ENCODE assay signal across 33 cellular contexts in genomic region chr5:104273725-104274124, GRCh38.
"Had no signal": no experiment of that assay in that cellular context is flagged by ENCODE, and none has a peak within 500 bp of the region (broad histone marks: within the 10 kb centered on the region; RNA-seq: fewer than 3 reads in every experiment).

No MANE protein-coding gene starts in this region.

- H3K27me3 ChIP-seq: adrenal gland, body of pancreas, esophagus squamous epithelium, gastrocnemius medialis, heart left ventricle had no signal

- DNase-seq: activated CD4-positive, alpha-beta memory T cell treated with anti-CD3 and anti-CD28 coated beads for 36 hours; activated CD4-positive, alpha-beta T cell treated with anti-CD3 and anti-CD28 coated beads for 36 hours; activated CD4-positive, alpha-beta T cell treated with anti-CD3 and anti-CD28 coated beads, Interleukin-2, amount 10 ng/mL, durations not matched to agents 24 days and 14 days; activated CD4-positive, CD25-positive, alpha-beta regulatory T cell; activated CD4-positive, CD25-positive, alpha-beta regulatory T cell treated with anti-CD3 and anti-CD28 coated beads, Interleukin-2, amount 50 U/mL, for 72 hours; activated CD8-positive, alpha-beta memory T cell treated with anti-CD3 and anti-CD28 coated beads, Interleukin-2, amount 10 ng/mL, durations not matched to agents 7 days and 5 days; activated CD8-positive, alpha-beta memory T cell treated with anti-CD3 and anti-CD28 coated beads, Interleukin-2, amount 50 U/mL, for 4 hours; activated CD8-positive, alpha-beta T cell treated with anti-CD3 and anti-CD28 coated beads, Interleukin-2, amount 10 ng/mL, durations not matched to agents 7 days and 5 days; activated effector memory CD4-positive, alpha-beta T cell treated with anti-CD3 and anti-CD28 coated beads, Interleukin-2, amount 50 U/mL, for 16 hours; activated naive CD4-positive, alpha-beta T cell treated with anti-CD3 and anti-CD28 coated beads for 36 hours; activated naive CD8-positive, alpha-beta T cell treated with anti-CD3 and anti-CD28 coated beads for 36 hours; activated naive CD8-positive, alpha-beta T cell treated with anti-CD3 and anti-CD28 coated beads, Interleukin-2, amount 50 U/mL, for 24 hours; activated T-cell treated with anti-CD3 and anti-CD28 coated beads, Interleukin-2, amount 50 U/mL, for 1 hour; activated T-cell treated with anti-CD3 and anti-CD28 coated beads, Interleukin-2, amount 50 U/mL, for 48 hours; adrenal gland; amygdala; aorta; body of pancreas; caudate nucleus; cortex of kidney; dermis blood vessel endothelial cell; effector CD4-positive, alpha-beta T cell; effector memory CD8-positive, alpha-beta T cell; esophagus squamous epithelium; gastrocnemius medialis; glutamatergic neuron; heart left ventricle; T-helper 2 cell had no signal

- ATAC-seq: activated CD4-positive, alpha-beta T cell treated with anti-CD3 and anti-CD28 coated beads for 36 hours; activated CD8-positive, alpha-beta memory T cell treated with anti-CD3 and anti-CD28 coated beads, Interleukin-2, amount 10 ng/mL, durations not matched to agents 7 days and 5 days; activated CD8-positive, alpha-beta T cell treated with anti-CD3 and anti-CD28 coated beads, Interleukin-2, amount 10 ng/mL, durations not matched to agents 7 days and 5 days; activated naive CD8-positive, alpha-beta T cell treated with anti-CD3 and anti-CD28 coated beads, Interleukin-2, amount 50 U/mL, for 24 hours; body of pancreas; effector memory CD8-positive, alpha-beta T cell; gastrocnemius medialis; heart left ventricle had no signal

- H3K9me3 Mint-ChIP-seq: activated CD4-positive, alpha-beta T cell treated with anti-CD3 and anti-CD28 coated beads, Interleukin-2, amount 10 ng/mL, durations not matched to agents 24 days and 14 days; activated T-helper 1 cell treated with anti-CD3 and anti-CD28 coated beads, Interleukin-12 subunit alpha, Interleukin-12 subunit beta, Interleukin-2, Interleukin-4 antibody, amounts not matched to agents 30 ng/mL and 10 ng/mL and 1 ng/mL, durations not matched to agents 14 hours and 24 hours and 36 hours had no signal

- H3K27me3 Mint-ChIP-seq: activated CD4-positive, alpha-beta memory T cell treated with anti-CD3 and anti-CD28 coated beads for 36 hours; activated CD4-positive, alpha-beta T cell treated with anti-CD3 and anti-CD28 coated beads for 36 hours; activated CD4-positive, alpha-beta T cell treated with anti-CD3 and anti-CD28 coated beads, Interleukin-2, amount 10 ng/mL, durations not matched to agents 24 days and 14 days; activated CD8-positive, alpha-beta memory T cell treated with anti-CD3 and anti-CD28 coated beads, Interleukin-2, amount 10 ng/mL, durations not matched to agents 7 days and 5 days; activated naive CD4-positive, alpha-beta T cell treated with anti-CD3 and anti-CD28 coated beads, Interleukin-2, amount 50 U/mL, for 24 hours; activated naive CD8-positive, alpha-beta T cell treated with anti-CD3 and anti-CD28 coated beads for 36 hours; activated naive CD8-positive, alpha-beta T cell treated with anti-CD3 and anti-CD28 coated beads, Interleukin-2, amount 50 U/mL, for 24 hours; effector memory CD8-positive, alpha-beta T cell had no signal

- H3K4me3 Mint-ChIP-seq: activated CD4-positive, alpha-beta memory T cell treated with anti-CD3 and anti-CD28 coated beads for 36 hours; activated CD4-positive, alpha-beta T cell treated with anti-CD3 and anti-CD28 coated beads for 36 hours; activated CD4-positive, alpha-beta T cell treated with anti-CD3 and anti-CD28 coated beads, Interleukin-2, amount 10 ng/mL, durations not matched to agents 24 days and 14 days; activated CD8-positive, alpha-beta memory T cell treated with anti-CD3 and anti-CD28 coated beads, Interleukin-2, amount 10 ng/mL, durations not matched to agents 7 days and 5 days; activated CD8-positive, alpha-beta T cell treated with anti-CD3 and anti-CD28 coated beads, Interleukin-2, amount 10 ng/mL, durations not matched to agents 7 days and 5 days; activated naive CD4-positive, alpha-beta T cell treated with anti-CD3 and anti-CD28 coated beads for 36 hours; activated naive CD4-positive, alpha-beta T cell treated with anti-CD3 and anti-CD28 coated beads, Interleukin-2, amount 50 U/mL, for 24 hours; activated naive CD8-positive, alpha-beta T cell treated with anti-CD3 and anti-CD28 coated beads for 36 hours; activated naive CD8-positive, alpha-beta T cell treated with anti-CD3 and anti-CD28 coated beads, Interleukin-2, amount 50 U/mL, for 24 hours; activated T-helper 1 cell treated with anti-CD3 and anti-CD28 coated beads, Interleukin-12 subunit alpha, Interleukin-12 subunit beta, Interleukin-2, Interleukin-4 antibody, amounts not matched to agents 30 ng/mL and 10 ng/mL and 1 ng/mL, durations not matched to agents 14 hours and 24 hours and 36 hours; effector memory CD8-positive, alpha-beta T cell had no signal

- H3K4me1 ChIP-seq: adrenal gland, body of pancreas, esophagus squamous epithelium, gastrocnemius medialis, heart left ventricle had no signal

- H3K4me1 Mint-ChIP-seq: activated CD4-positive, alpha-beta T cell treated with anti-CD3 and anti-CD28 coated beads for 36 hours; activated CD4-positive, alpha-beta T cell treated with anti-CD3 and anti-CD28 coated beads, Interleukin-2, amount 10 ng/mL, durations not matched to agents 24 days and 14 days; activated CD8-positive, alpha-beta memory T cell treated with anti-CD3 and anti-CD28 coated beads, Interleukin-2, amount 10 ng/mL, durations not matched to agents 7 days and 5 days; activated naive CD4-positive, alpha-beta T cell treated with anti-CD3 and anti-CD28 coated beads, Interleukin-2, amount 50 U/mL, for 24 hours; activated naive CD8-positive, alpha-beta T cell treated with anti-CD3 and anti-CD28 coated beads for 36 hours; activated naive CD8-positive, alpha-beta T cell treated with anti-CD3 and anti-CD28 coated beads, Interleukin-2, amount 50 U/mL, for 24 hours had no signal

- H3K27ac Mint-ChIP-seq: activated CD4-positive, alpha-beta memory T cell treated with anti-CD3 and anti-CD28 coated beads for 36 hours; activated CD4-positive, alpha-beta T cell treated with anti-CD3 and anti-CD28 coated beads for 36 hours; activated CD4-positive, alpha-beta T cell treated with anti-CD3 and anti-CD28 coated beads, Interleukin-2, amount 10 ng/mL, durations not matched to agents 24 days and 14 days; activated CD8-positive, alpha-beta memory T cell treated with anti-CD3 and anti-CD28 coated beads, Interleukin-2, amount 10 ng/mL, durations not matched to agents 7 days and 5 days; activated CD8-positive, alpha-beta T cell treated with anti-CD3 and anti-CD28 coated beads, Interleukin-2, amount 10 ng/mL, durations not matched to agents 7 days and 5 days; activated naive CD4-positive, alpha-beta T cell treated with anti-CD3 and anti-CD28 coated beads for 36 hours; activated naive CD4-positive, alpha-beta T cell treated with anti-CD3 and anti-CD28 coated beads, Interleukin-2, amount 50 U/mL, for 24 hours; activated naive CD8-positive, alpha-beta T cell treated with anti-CD3 and anti-CD28 coated beads for 36 hours; activated naive CD8-positive, alpha-beta T cell treated with anti-CD3 and anti-CD28 coated beads, Interleukin-2, amount 50 U/mL, for 24 hours; activated T-helper 1 cell treated with anti-CD3 and anti-CD28 coated beads, Interleukin-12 subunit alpha, Interleukin-12 subunit beta, Interleukin-2, Interleukin-4 antibody, amounts not matched to agents 30 ng/mL and 10 ng/mL and 1 ng/mL, durations not matched to agents 14 hours and 24 hours and 36 hours; activated T-helper 2 cell treated with anti-CD3 and anti-CD28 coated beads, Interferon-gamma antibody, Interleukin-2, Interleukin-4, amounts not matched to agents 10 μg/mL and 5 μg/mL and 100 μg/mL, durations not matched to agents 14 hours and 24 hours and 36 hours; effector memory CD8-positive, alpha-beta T cell had no signal

- H3K9me3 ChIP-seq: adrenal gland, body of pancreas, esophagus squamous epithelium, gastrocnemius medialis, heart left ventricle had no signal

- H3K4me3 ChIP-seq: adrenal gland, body of pancreas, esophagus squamous epithelium, gastrocnemius medialis, heart left ventricle had no signal

- H3K36me3 ChIP-seq: adrenal gland, esophagus squamous epithelium, gastrocnemius medialis, heart left ventricle had no signal

- H3K36me3 Mint-ChIP-seq: activated CD4-positive, alpha-beta memory T cell treated with anti-CD3 and anti-CD28 coated beads for 36 hours; activated CD8-positive, alpha-beta memory T cell treated with anti-CD3 and anti-CD28 coated beads, Interleukin-2, amount 10 ng/mL, durations not matched to agents 7 days and 5 days; activated naive CD4-positive, alpha-beta T cell treated with anti-CD3 and anti-CD28 coated beads, Interleukin-2, amount 50 U/mL, for 24 hours; activated naive CD8-positive, alpha-beta T cell treated with anti-CD3 and anti-CD28 coated beads for 36 hours had no signal

- FAIRE-seq: colon had no signal

- H3K27ac ChIP-seq: adrenal gland, body of pancreas, epithelial cell of prostate, esophagus squamous epithelium, gastrocnemius medialis, heart left ventricle had no signal
